29 cellular contexts compared by ENCODE assay signal in genomic region chr10:113515521-113516045, GRCh38. TPM values are rescaled to one million over a fixed set of nuclear protein-coding genes. Genes with fewer than 3 reads are reported as not detected.
"Had no signal": no experiment of that assay in that cellular context is flagged by ENCODE, and none has a peak within 500 bp of the region (broad histone marks: within the 10 kb centered on the region; RNA-seq: fewer than 3 reads in every experiment).

No MANE protein-coding gene starts in this region.

- DNase-seq: activated B cell treated with CpG ODN at 0.5 μM for 24 hours; activated CD4-positive, alpha-beta T cell treated with anti-CD3 and anti-CD28 coated beads for 36 hours; activated CD4-positive, alpha-beta T cell treated with anti-CD3 and anti-CD28 coated beads, Interleukin-2, amount 50 U/mL, for 4 hours; activated CD8-positive, alpha-beta memory T cell treated with anti-CD3 and anti-CD28 coated beads for 24 hours; activated CD8-positive, alpha-beta memory T cell treated with anti-CD3 and anti-CD28 coated beads, Interleukin-2, amount 50 U/mL, for 4 hours; activated naive CD4-positive, alpha-beta T cell; activated naive CD8-positive, alpha-beta T cell treated with anti-CD3 and anti-CD28 coated beads for 36 hours; activated T-cell treated with anti-CD3 and anti-CD28 coated beads, Interleukin-2, amount 50 U/mL, for 24 hours; amniotic stem cell; esophagus squamous epithelium; foreskin melanocyte; kidney glomerular epithelial cell; left ventricle myocardium inferior; natural killer cell; retina; sigmoid colon; stimulated activated CD4-positive, alpha-beta T cell treated with anti-CD3 and anti-CD28 coated beads, Interleukin-2, amount 100 ng/mL, for 48 hours; stimulated activated CD8-positive, alpha-beta memory T cell treated with anti-CD3 and anti-CD28 coated beads, Interleukin-4, amount 100 ng/mL, for 48 hours; stimulated activated naive B cell treated with anti-CD40 and anti-IgM and Interleukin-4, amounts not matched to agents 10 μg/mL and 1 μg/mL and 100 μg/mL, for 72 hours; T-helper 9 cell; upper lobe of left lung had no signal

- H3K27me3 ChIP-seq: cardiac muscle cell, esophagus squamous epithelium, sigmoid colon, upper lobe of left lung had no signal

- H3K4me2 ChIP-seq: smooth muscle cell had no signal

- H3K4me3 ChIP-seq: cardiac muscle cell, esophagus squamous epithelium, left ventricle myocardium inferior, sigmoid colon, smooth muscle cell, thoracic aorta, upper lobe of left lung had no signal

- H3K27ac ChIP-seq: cardiac muscle cell, esophagus squamous epithelium, left ventricle myocardium inferior, sigmoid colon, thoracic aorta, upper lobe of left lung had no signal

- H3K4me1 ChIP-seq: left ventricle myocardium inferior, upper lobe of left lung had no signal

- ATAC-seq: activated CD4-positive, alpha-beta T cell treated with anti-CD3 and anti-CD28 coated beads for 36 hours; natural killer cell; stimulated activated naive B cell treated with anti-CD40 and anti-IgM and Interleukin-4, amounts not matched to agents 10 μg/mL and 1 μg/mL and 100 μg/mL, for 72 hours had no signal

- H3K36me3 ChIP-seq: cardiac muscle cell, esophagus squamous epithelium, left ventricle myocardium inferior, sigmoid colon, thoracic aorta, upper lobe of left lung had no signal

RNA-seq across cellular contexts. Expression of gene HABP2, which starts 37.3 kb away (rescaled TPM):
- total RNA-seq: activated B cell treated with CpG ODN at 0.5 μM for 24 hours; activated CD4-positive, alpha-beta T cell treated with anti-CD3 and anti-CD28 coated beads for 36 hours; activated naive CD8-positive, alpha-beta T cell treated with anti-CD3 and anti-CD28 coated beads for 36 hours; activated T-helper 2 cell treated with anti-CD3 and anti-CD28 coated beads, Interferon-gamma antibody, Interleukin-2, Interleukin-4, amounts not matched to agents 10 μg/mL and 5 μg/mL and 100 μg/mL, durations not matched to agents 14 hours and 24 hours and 36 hours; cardiac muscle cell; cerebellum; left ventricle myocardium inferior; lung microvascular endothelial cell; mesothelial cell of epicardium; natural killer cell; sigmoid colon; smooth muscle cell; T-helper 1 cell treated with Interleukin-12 subunit alpha and Interleukin-12 subunit beta and Interleukin-4 antibody, amounts not matched to agents 30 ng/mL and 1 ng/mL, for 36 hours; thoracic aorta had no signal
- polyA plus RNA-seq: sigmoid colon had no signal
